In the genomic region with DNA sequence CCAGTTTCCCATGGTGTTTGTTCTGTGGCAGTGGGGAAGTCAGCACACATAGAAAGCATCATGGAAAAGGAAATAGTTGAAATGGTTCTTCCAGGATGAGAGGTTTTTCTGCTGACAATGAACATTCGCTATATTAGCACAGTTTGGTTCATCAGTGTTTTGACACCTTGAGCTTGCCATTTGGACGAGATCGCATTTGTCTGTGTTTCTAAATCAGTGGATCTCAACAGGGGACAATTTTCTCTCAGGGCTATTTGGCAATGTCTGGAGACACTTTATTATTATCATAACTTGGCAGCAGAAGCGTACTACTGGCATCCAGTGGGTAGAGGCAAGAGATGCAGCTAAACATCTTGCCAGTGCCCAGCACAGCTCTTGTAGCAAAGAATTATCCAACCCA, we compare ENCODE assay signal across 25 cellular contexts.
DNase-seq lines count a peak whose midpoint lies in the region; ATAC-seq and TF ChIP-seq lines count a peak whose summit lies in the region.
"Had no signal": no experiment of that assay in that cellular context is flagged by ENCODE, and none has a peak within 500 bp of the region (broad histone marks: within the 10 kb centered on the region; RNA-seq: fewer than 3 reads in every experiment).

No MANE protein-coding gene starts in this region.

- no peak for TF ChIP-seq POLR2A in esophagus squamous epithelium (IDR thresholded peaks at IDR 0.05)
- TF ChIP-seq POLR2A in vagina (IDR thresholded peaks at IDR 0.05), result no peak

- peak; percentile 53 for TF ChIP-seq RAD21 in neural cell (conservative IDR thresholded peaks at IDR 0.05)

- H3K36me3 ChIP-seq in esophagus squamous epithelium, result no peaks in the 10 kb centered on the region
- no peaks in the 10 kb centered on the region for H3K36me3 ChIP-seq in neural cell (ENCODE audit: insufficient read depth, low read length)
- H3K36me3 ChIP-seq in vagina, result no peaks in the 10 kb centered on the region
- H3K36me3 ChIP-seq: adrenal gland, WERI-Rb-1 had no signal

- H3K9me3 ChIP-seq in esophagus squamous epithelium (no peaks in the 10 kb centered on the region), neural cell (ENCODE audit: low read length) (no peaks in the 10 kb centered on the region), vagina (no peaks in the 10 kb centered on the region)
- H3K9me3 ChIP-seq: adrenal gland had no signal

- 33 to 56% methylated on average over 4 of the region's 4 CpGs for WGBS in esophagus squamous epithelium, 2 donors

- H2AFZ ChIP-seq in neural cell (ENCODE audit: low read depth, low read length), result no peak overlapping the region
- H2AFZ ChIP-seq: GM23248, PC-9 had no signal

- H3K4me2 ChIP-seq in neural cell (ENCODE audit: low read length), result no peak overlapping the region
- H3K4me2 ChIP-seq: PC-9, smooth muscle cell had no signal

- no peaks in the 10 kb centered on the region for H3K79me2 ChIP-seq in neural cell (replicated peaks; ENCODE audit: insufficient read depth, low read length)

- TF ChIP-seq CTCF in esophagus squamous epithelium (IDR thresholded peaks at IDR 0.05) (no peak), neural cell (IDR thresholded peaks at IDR 0.05; ENCODE audit: poor library complexity, severe bottlenecking) (peak; percentile 42), vagina (IDR thresholded peaks at IDR 0.05) (no peak)

- no peak for TF ChIP-seq EP300 in neural cell (conservative IDR thresholded peaks at IDR 0.05; ENCODE audit: poor library complexity, severe bottlenecking)

- H3K27me3 ChIP-seq in esophagus squamous epithelium (no peaks in the 10 kb centered on the region), neural cell (ENCODE audit: insufficient read depth, low read depth, low read length) (no peaks in the 10 kb centered on the region), vagina (no peaks in the 10 kb centered on the region)
- H3K27me3 ChIP-seq: adrenal gland had no signal

- no peaks in the 10 kb centered on the region for H4K20me1 ChIP-seq in neural cell (ENCODE audit: insufficient read depth)

- DNase-seq in Right ventricle myocardium inferior (ENCODE audit: missing footprints) (no peak), cardiac septum (ENCODE audit: low spot score) (no peak), esophagus squamous epithelium (lab: John Stamatoyannopoulos, UW) (no peak), vagina (ENCODE audit: extremely low spot score in 2 of 2) (no peak), HT-29 (ENCODE audit: low spot score) (no peak)
- no peak for DNase-seq in activated naive CD4-positive, alpha-beta T cell treated with anti-CD3 and anti-CD28 coated beads, Interleukin-2, amount 50 U/mL, for 16 hours
- DNase-seq: activated CD4-positive, alpha-beta T cell treated with anti-CD3 and anti-CD28 coated beads, Interleukin-2, amount 50 U/mL, for 4 hours; activated gamma-delta T cell; foreskin melanocyte; GF-D8; GM23248; MV-4-11; NCI-H187 treated with DMSO at 0.1 percent for 48 hours; NCI-H226; nephron progenitor cell; PC-9; stimulated activated CD4-positive, alpha-beta T cell treated with anti-CD3 and anti-CD28 coated beads, Interleukin-2, amount 100 ng/mL, for 48 hours; stimulated activated naive CD8-positive, alpha-beta T cell treated with anti-CD3 and anti-CD28 coated beads, Interleukin-15, Interleukin-2, amounts not matched to agents 100 U/mL and 50 U/mL, for 24 hours; T-helper 2 cell; WERI-Rb-1 had no signal

- H3K9ac ChIP-seq in neural cell (ENCODE audit: low read length), result no peak overlapping the region
- H3K9ac ChIP-seq: GM23248 had no signal

- H3K27ac ChIP-seq in esophagus squamous epithelium (peak overlapping the region; percentile 35 to 77 (median 62)), neural cell (ENCODE audit: low read length) (no peak overlapping the region), vagina (peak overlapping the region; percentile 33)
- H3K27ac ChIP-seq: adrenal gland, epithelial cell of prostate, GM23248, PC-9, WERI-Rb-1 had no signal

- peaks cover 4 to 72% (median 16%) of the 10 kb centered on the region in 3 donors for H3K4me1 ChIP-seq in esophagus squamous epithelium
- H3K4me1 ChIP-seq in vagina, result peaks cover 46% of the 10 kb centered on the region

- peak; percentile 66 for ATAC-seq in Right ventricle myocardium inferior
- no peak for ATAC-seq in GM18870 (IDR thresholded peaks at IDR 0.05; ENCODE audit: unreplicated experiment)
- ATAC-seq: stimulated activated naive CD8-positive, alpha-beta T cell treated with anti-CD3 and anti-CD28 coated beads, Interleukin-15, Interleukin-2, amounts not matched to agents 100 U/mL and 50 U/mL, for 24 hours had no signal

- H3K4me3 ChIP-seq in esophagus squamous epithelium (no peak overlapping the region), neural cell (ENCODE audit: low read length) (no peak overlapping the region), vagina (no peak overlapping the region)
- H3K4me3 ChIP-seq: adrenal gland, GM23248, PC-9, smooth muscle cell had no signal

- intact Hi-C loops in Right ventricle myocardium inferior (cut with DNase I) (loop anchor here (2.0 kb wide), 1 partner anchor 21 kb away; no protein-coding TSS in a partner anchor), cardiac septum (cut with DNase I) (no loop called here), esophagus squamous epithelium (cut with DNase I) (no loop called here), vagina (cut with DNase I) (no loop called here)

- H3F3A ChIP-seq in neural cell (ENCODE audit: insufficient read depth, low read length, poor library complexity, severe bottlenecking), result no peaks in the 10 kb centered on the region

- no peaks in the 10 kb centered on the region for H3K9me2 ChIP-seq in neural cell (ENCODE audit: insufficient read depth, low read length)

TF ChIP-seq in neural cell, 6 proteins besides CTCF, POLR2A, EP300 and RAD21:
- TF ChIP-seq EZH2 (IDR thresholded peaks at IDR 0.05; ENCODE audit: borderline replicate concordance, insufficient read depth, low read length, poor library complexity, severe bottlenecking), result no peak
- no peak for TF ChIP-seq TAF1 (IDR thresholded peaks at IDR 0.05; ENCODE audit: low read depth)
- TF ChIP-seq, protein P1, sequence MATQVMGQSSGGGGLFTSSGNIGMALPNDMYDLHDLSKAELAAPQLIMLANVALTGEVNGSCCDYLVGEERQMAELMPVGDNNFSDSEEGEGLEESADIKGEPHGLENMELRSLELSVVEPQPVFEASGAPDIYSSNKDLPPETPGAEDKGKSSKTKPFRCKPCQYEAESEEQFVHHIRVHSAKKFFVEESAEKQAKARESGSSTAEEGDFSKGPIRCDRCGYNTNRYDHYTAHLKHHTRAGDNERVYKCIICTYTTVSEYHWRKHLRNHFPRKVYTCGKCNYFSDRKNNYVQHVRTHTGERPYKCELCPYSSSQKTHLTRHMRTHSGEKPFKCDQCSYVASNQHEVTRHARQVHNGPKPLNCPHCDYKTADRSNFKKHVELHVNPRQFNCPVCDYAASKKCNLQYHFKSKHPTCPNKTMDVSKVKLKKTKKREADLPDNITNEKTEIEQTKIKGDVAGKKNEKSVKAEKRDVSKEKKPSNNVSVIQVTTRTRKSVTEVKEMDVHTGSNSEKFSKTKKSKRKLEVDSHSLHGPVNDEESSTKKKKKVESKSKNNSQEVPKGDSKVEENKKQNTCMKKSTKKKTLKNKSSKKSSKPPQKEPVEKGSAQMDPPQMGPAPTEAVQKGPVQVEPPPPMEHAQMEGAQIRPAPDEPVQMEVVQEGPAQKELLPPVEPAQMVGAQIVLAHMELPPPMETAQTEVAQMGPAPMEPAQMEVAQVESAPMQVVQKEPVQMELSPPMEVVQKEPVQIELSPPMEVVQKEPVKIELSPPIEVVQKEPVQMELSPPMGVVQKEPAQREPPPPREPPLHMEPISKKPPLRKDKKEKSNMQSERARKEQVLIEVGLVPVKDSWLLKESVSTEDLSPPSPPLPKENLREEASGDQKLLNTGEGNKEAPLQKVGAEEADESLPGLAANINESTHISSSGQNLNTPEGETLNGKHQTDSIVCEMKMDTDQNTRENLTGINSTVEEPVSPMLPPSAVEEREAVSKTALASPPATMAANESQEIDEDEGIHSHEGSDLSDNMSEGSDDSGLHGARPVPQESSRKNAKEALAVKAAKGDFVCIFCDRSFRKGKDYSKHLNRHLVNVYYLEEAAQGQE (IDR thresholded peaks at IDR 0.05; ENCODE audit: borderline replicate concordance), result no peak
- TF ChIP-seq MXI1 (conservative IDR thresholded peaks at IDR 0.05; ENCODE audit: poor library complexity, severe bottlenecking), result no peak
- peak; percentile 45 for TF ChIP-seq SMC3 (conservative IDR thresholded peaks at IDR 0.05; ENCODE audit: poor library complexity)
- TF ChIP-seq POLR2AphosphoS5 (IDR thresholded peaks at IDR 0.05), result peak; percentile 28
TF ChIP-seq in neural cell: peak in this region for 2.
